Comparison of ENCODE assay signal across 8 cellular contexts in the genomic region with DNA sequence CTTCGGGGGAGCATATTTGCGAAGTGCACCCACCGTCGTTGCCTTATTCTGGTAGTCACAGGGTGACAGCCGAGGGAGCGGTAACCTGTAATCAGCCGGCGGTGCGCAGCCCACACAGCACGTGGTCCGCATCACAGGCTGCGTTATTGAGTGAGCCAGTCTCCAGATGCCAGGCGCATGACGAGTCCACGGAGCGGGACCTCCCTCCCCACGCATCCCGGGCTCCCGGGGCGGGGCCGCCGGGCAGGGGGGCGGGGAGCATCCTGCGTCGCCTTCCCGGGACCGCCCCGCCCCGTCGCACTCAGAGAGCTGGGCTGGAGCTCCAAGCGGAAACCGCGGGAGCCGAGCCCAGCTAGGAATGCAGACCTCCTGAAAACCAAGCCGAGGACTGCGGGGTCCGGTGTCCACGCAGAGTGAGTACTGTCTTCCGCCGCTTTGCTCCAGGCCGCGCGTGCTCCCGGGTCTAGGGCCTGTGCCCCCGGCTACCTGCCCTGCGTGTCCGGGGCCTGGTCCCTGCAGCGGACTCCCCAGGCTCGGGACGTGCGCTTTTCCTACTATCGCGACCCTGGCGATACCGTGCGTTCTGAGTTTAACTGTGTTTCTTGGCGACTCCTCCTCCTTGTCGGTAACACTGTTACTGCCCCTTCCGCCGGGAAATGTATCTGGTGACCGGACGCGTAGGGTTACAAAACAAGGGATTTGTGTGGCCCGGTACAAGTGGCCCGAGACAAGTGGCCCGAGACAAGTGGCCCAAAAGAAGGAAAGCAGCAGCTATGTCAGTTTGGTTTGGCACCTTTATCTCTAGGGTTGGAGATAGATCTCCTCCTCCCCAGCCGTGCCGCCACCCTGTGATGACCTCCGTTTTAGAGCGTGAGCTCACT. TPM values are rescaled to one million over a fixed set of nuclear protein-coding genes. Genes with fewer than 3 reads are reported as not detected.
A peak's percentile ranks its signal among the peaks of the same experiment; 100 is the strongest.
DNase-seq lines count a peak whose midpoint lies in the region; ATAC-seq and TF ChIP-seq lines count a peak whose summit lies in the region.

No MANE protein-coding gene starts in this region.

- H3K4me1 Mint-ChIP-seq in CD4-positive, alpha-beta memory T cell = peaks cover 30 to 64% (median 47%) of the 10 kb centered on the region in 4 donors
- peaks cover 47% of the 10 kb centered on the region for H3K4me1 Mint-ChIP-seq in activated naive CD4-positive, alpha-beta T cell treated with anti-CD3 and anti-CD28 coated beads for 36 hours (ENCODE audit: low read depth)

- H3K27ac Mint-ChIP-seq in CD4-positive, alpha-beta memory T cell = peak overlapping the region; percentile 97 to 99 (median 98)
- peak overlapping the region; percentile 88 for H3K27ac Mint-ChIP-seq in activated naive CD4-positive, alpha-beta T cell treated with anti-CD3 and anti-CD28 coated beads for 36 hours

- H3K9me3 Mint-ChIP-seq in CD4-positive, alpha-beta memory T cell = no peaks in the 10 kb centered on the region
- no peaks in the 10 kb centered on the region for H3K9me3 Mint-ChIP-seq in activated naive CD4-positive, alpha-beta T cell treated with anti-CD3 and anti-CD28 coated beads for 36 hours

- DNase-seq in CD4-positive, alpha-beta memory T cell = peak; percentile 75 to 93 (median 80)
- DNase-seq in SHP77 (lab: John Stamatoyannopoulos, UW) (peak; percentile 74 to 81), foreskin melanocyte (peak; percentile 88), stomach (peak; percentile 91)
- peak; percentile 89 for DNase-seq in activated naive CD4-positive, alpha-beta T cell treated with anti-CD3 and anti-CD28 coated beads for 36 hours

- peak; percentile 45 for TF ChIP-seq EP300 in stomach (IDR thresholded peaks at IDR 0.05)

- CTCF ChIA-PET in CD4-positive, alpha-beta memory T cell (lab: Charles Lee; ENCODE audit: partially characterized antibody) = interaction anchor here (0.7 to 2.1 kb wide), 8 partner anchors 11 to 101 kb away, joined by 3 to 10 read pairs (median 4); no protein-coding TSS in a partner anchor
- CTCF ChIA-PET in activated naive CD4-positive, alpha-beta T cell treated with anti-CD3 and anti-CD28 coated beads for 36 hours (lab: Charles Lee) = interaction anchor here (0.6 to 1.1 kb wide), 3 partner anchors 26 to 358 kb away, joined by 3 to 5 read pairs (median 3); no protein-coding TSS in a partner anchor

- H3K4me3 Mint-ChIP-seq in CD4-positive, alpha-beta memory T cell = peak overlapping the region; percentile 87 to 97 (median 94)
- H3K4me3 Mint-ChIP-seq in activated naive CD4-positive, alpha-beta T cell treated with anti-CD3 and anti-CD28 coated beads for 36 hours = peak overlapping the region; percentile 87

- TF ChIP-seq POLR2A in stomach (IDR thresholded peaks at IDR 0.05) = peak in 2 of 4 donors; percentile 63 to 67

- peak overlapping the region; percentile 92 for H3K27ac ChIP-seq in CD4-positive, alpha-beta memory T cell (ENCODE audit: low read depth, low read length)
- H3K27ac ChIP-seq in stomach = peak overlapping the region; percentile 89 to 96 (median 93)

- no peaks in the 10 kb centered on the region for H3K9me3 ChIP-seq in CD4-positive, alpha-beta memory T cell (ENCODE audit: control insufficient read depth in 1 of 2, low read length in 2 of 2)
- H3K9me3 ChIP-seq in neuron (ENCODE audit: low read length) = no peaks in the 10 kb centered on the region
- H3K9me3 ChIP-seq in stomach = no peaks in the 10 kb centered on the region

- peak overlapping the region; percentile 13 to 59 for H3K4me3 ChIP-seq in CD4-positive, alpha-beta memory T cell (ENCODE audit: low read length in 2 of 2)
- H3K4me3 ChIP-seq in neuron (ENCODE audit: low read length) (peak overlapping the region; percentile 63), stomach (peak overlapping the region; percentile 54 to 63 (median 62))

- H3K36me3 ChIP-seq in CD4-positive, alpha-beta memory T cell (ENCODE audit: insufficient read depth, low read length) = peaks cover 3% of the 10 kb centered on the region
- H3K36me3 ChIP-seq in neuron (ENCODE audit: insufficient read depth, low read length) (no peaks in the 10 kb centered on the region), stomach (peaks cover 0 to 18% (median 8%) of the 10 kb centered on the region in 4 donors)

- H3K4me1 ChIP-seq in CD4-positive, alpha-beta memory T cell (ENCODE audit: insufficient read depth, low read length) = peaks cover 23% of the 10 kb centered on the region
- H3K4me1 ChIP-seq in neuron (ENCODE audit: insufficient read depth, low read length) = peaks cover 4% of the 10 kb centered on the region
- H3K4me1 ChIP-seq in stomach = peaks cover 22 to 71% (median 46%) of the 10 kb centered on the region in 4 donors

- ATAC-seq in GM19463 (IDR thresholded peaks at IDR 0.05; ENCODE audit: unreplicated experiment) (peak; percentile 69), HG03575 (IDR thresholded peaks at IDR 0.05; ENCODE audit: extremely low read depth, insufficient number of reproducible peaks, low FRiP score, unreplicated experiment) (peak; percentile 42)

- H3K36me3 Mint-ChIP-seq in CD4-positive, alpha-beta memory T cell = peaks cover 8 to 23% of the 10 kb centered on the region in 2 donors
- peaks cover 3% of the 10 kb centered on the region for H3K36me3 Mint-ChIP-seq in activated naive CD4-positive, alpha-beta T cell treated with anti-CD3 and anti-CD28 coated beads for 36 hours (ENCODE audit: low read depth)

- H3K27me3 Mint-ChIP-seq in CD4-positive, alpha-beta memory T cell = no peaks in the 10 kb centered on the region
- H3K27me3 Mint-ChIP-seq in activated naive CD4-positive, alpha-beta T cell treated with anti-CD3 and anti-CD28 coated beads for 36 hours (ENCODE audit: low read depth) = no peaks in the 10 kb centered on the region

- TF ChIP-seq CTCF in stomach (IDR thresholded peaks at IDR 0.05) = no peak

- H3K27me3 ChIP-seq in CD4-positive, alpha-beta memory T cell (ENCODE audit: insufficient read depth, low read length) = no peaks in the 10 kb centered on the region
- H3K27me3 ChIP-seq in neuron (ENCODE audit: insufficient read depth, low read length) (no peaks in the 10 kb centered on the region), stomach (no peaks in the 10 kb centered on the region)

- WGBS in stomach, 5 donors = 0 to 2% (median 1%) methylated on average over 46 to 70 of the region's 70 CpGs

- POLR2A ChIA-PET in CD4-positive, alpha-beta memory T cell (lab: Charles Lee; ENCODE audit: partially characterized antibody) = interaction anchor here (0.9 to 4.0 kb wide), 7 partner anchors 10 to 174 kb away, joined by 3 to 50 read pairs (median 4); partner anchors contain the start of genes CAST, ERAP1 and ERAP2

- intact Hi-C loops in CD4-positive, alpha-beta memory T cell (cut with micrococcal nuclease) = loop anchor here (1.0 kb wide), 1 partner anchor 40 kb away; the partner anchor contains the start of gene CAST
- intact Hi-C loops in activated naive CD4-positive, alpha-beta T cell treated with anti-CD3 and anti-CD28 coated beads for 36 hours (cut with micrococcal nuclease) = loop anchor here (1.0 to 5.0 kb wide), 18 partner anchors 13 to 1056 kb away; partner anchors contain the start of genes CAST, ELL2, GLRX and RFESD
- intact Hi-C loops in stomach (cut with DNase I; ENCODE audit: low total_unique reads) = no loop called here

- peak overlapping the region; percentile 86 for H2AFZ ChIP-seq in neuron (ENCODE audit: low read depth, low read length)

RNA-seq across cellular contexts. Expression of gene CAST, which starts 40.6 kb away (rescaled TPM):
- 100 to 1,000 TPM; 196 to 207 TPM for total RNA-seq in CD4-positive, alpha-beta memory T cell
- 10 to 100 TPM; 24.0 to 98.8 TPM for polyA plus RNA-seq in CD4-positive, alpha-beta memory T cell
- total RNA-seq in activated naive CD4-positive, alpha-beta T cell treated with anti-CD3 and anti-CD28 coated beads for 36 hours = 100 to 1,000 TPM; 118 to 122 TPM
- 100 to 1,000 TPM; 194 to 458 (median 237) TPM for total RNA-seq in stomach
- 10 to 100 TPM; 54.0 to 73.9 (median 69.4) TPM for polyA plus RNA-seq in stomach

Comparison
In these comparisons a context has a peak if more than half of its experiments do, and no peak if none do; other contexts are left out.
1. Peak in every context shown above with its lines: DNase-seq, ATAC-seq, H3K4me3 ChIP-seq and H3K27ac ChIP-seq.